ENCODE assay signal across 8 cellular contexts in the genomic region with DNA sequence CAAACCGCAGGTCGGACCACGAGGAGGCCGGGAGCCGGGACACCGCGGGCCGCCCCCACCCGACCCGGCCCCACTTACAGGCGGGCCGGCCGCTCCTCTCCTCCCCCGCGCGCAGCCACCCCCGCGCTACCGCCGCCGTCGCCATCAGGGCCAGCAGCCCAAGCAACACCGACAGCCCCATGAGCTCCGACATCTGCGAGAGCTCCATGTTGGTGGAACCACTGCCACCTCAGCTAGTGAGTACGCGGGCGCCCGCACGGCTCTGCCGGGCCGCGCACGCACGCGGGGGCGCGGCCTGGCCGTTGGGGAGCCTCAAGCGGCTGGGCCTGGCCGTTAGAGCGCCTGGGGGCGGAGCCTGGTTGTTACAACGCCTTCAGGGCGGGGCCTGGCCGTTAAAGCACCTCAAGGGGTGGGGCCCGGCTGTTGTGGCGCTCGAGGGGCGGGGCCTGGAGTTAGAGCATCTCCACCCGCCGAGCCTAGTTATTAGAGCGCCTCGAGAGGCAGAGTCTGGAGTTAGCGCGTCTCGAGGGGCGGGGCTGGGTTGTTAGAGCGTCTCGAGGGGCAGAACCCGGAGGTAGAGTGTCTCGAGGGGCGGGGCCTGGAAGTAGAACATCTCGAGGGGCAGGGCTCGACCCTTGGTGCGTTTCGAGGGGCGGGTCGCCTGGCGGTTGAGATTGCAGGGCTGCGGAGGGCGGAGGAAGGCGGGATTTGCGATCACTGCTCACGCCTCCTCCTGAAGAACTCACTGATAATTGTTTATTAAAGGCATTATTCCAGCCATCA. TPM values are rescaled to one million over a fixed set of nuclear protein-coding genes. Genes with fewer than 3 reads are reported as not detected.
DNase-seq lines count a peak whose midpoint lies in the region; ATAC-seq and TF ChIP-seq lines count a peak whose summit lies in the region.

A gene with protein sequence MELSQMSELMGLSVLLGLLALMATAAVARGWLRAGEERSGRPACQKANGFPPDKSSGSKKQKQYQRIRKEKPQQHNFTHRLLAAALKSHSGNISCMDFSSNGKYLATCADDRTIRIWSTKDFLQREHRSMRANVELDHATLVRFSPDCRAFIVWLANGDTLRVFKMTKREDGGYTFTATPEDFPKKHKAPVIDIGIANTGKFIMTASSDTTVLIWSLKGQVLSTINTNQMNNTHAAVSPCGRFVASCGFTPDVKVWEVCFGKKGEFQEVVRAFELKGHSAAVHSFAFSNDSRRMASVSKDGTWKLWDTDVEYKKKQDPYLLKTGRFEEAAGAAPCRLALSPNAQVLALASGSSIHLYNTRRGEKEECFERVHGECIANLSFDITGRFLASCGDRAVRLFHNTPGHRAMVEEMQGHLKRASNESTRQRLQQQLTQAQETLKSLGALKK (minus strand): TSS at position 238 of the 783 bp plus-strand sequence. CDS start 30 bp downstream, at position 208.

- DNase-seq in G401 (ENCODE audit: low spot score), result peak; percentile 99
- DNase-seq in H7, result peak; percentile 99
- peak; percentile 99 for DNase-seq in M059J (ENCODE audit: low read depth)
- DNase-seq in SHP77 (lab: John Stamatoyannopoulos, UW), result peak; percentile 96 to 97
- DNase-seq in activated effector memory CD4-positive, alpha-beta T cell treated with Interleukin-2 at 50 U/mL for 16 hours, result peak; percentile 99
- DNase-seq in fibroblast of the aortic adventitia (ENCODE audit: low read depth), result peak; percentile 98
- peak; percentile 100 for DNase-seq in nephron progenitor cell
- peak; percentile 98 to 99 for DNase-seq in stimulated activated naive CD8-positive, alpha-beta T cell treated with anti-CD3 and anti-CD28 coated beads, Interleukin-15, amount 100 ng/mL, for 72 hours

- in situ Hi-C loops in G401 (cut with HindIII; ENCODE audit: low sequenced_read_pairs), result no loop called here

- peaks cover 46% of the 10 kb centered on the region for H3K4me1 Mint-ChIP-seq in nephron progenitor cell
- H3K4me1 Mint-ChIP-seq in stimulated activated naive CD8-positive, alpha-beta T cell treated with anti-CD3 and anti-CD28 coated beads, Interleukin-15, amount 100 ng/mL, for 72 hours, result peaks cover 26% of the 10 kb centered on the region

- peak; percentile 38 for TF ChIP-seq CTCF in fibroblast of the aortic adventitia (IDR thresholded peaks at IDR 0.05; ENCODE audit: insufficient read depth, low read length)
- TF ChIP-seq CTCF in nephron progenitor cell (IDR thresholded peaks at IDR 0.05), result no peak

- H3K36me3 Mint-ChIP-seq in nephron progenitor cell (ENCODE audit: low read depth), result peaks cover 17% of the 10 kb centered on the region

- H3K4me3 ChIP-seq in H7 (ENCODE audit: insufficient read depth, low read depth, low read length) (peak within 1 kb of the TSS; percentile 81), fibroblast of the aortic adventitia (ENCODE audit: low read depth, low read length) (peak within 1 kb of the TSS; percentile 91)

- peaks cover 5% of the 10 kb centered on the region for H3K27me3 Mint-ChIP-seq in nephron progenitor cell (ENCODE audit: low read depth, poor library complexity)
- H3K27me3 Mint-ChIP-seq in stimulated activated naive CD8-positive, alpha-beta T cell treated with anti-CD3 and anti-CD28 coated beads, Interleukin-15, amount 100 ng/mL, for 72 hours, result no peaks in the 10 kb centered on the region

- no peaks in the 10 kb centered on the region for H3K9me3 Mint-ChIP-seq in nephron progenitor cell
- no peaks in the 10 kb centered on the region for H3K9me3 Mint-ChIP-seq in stimulated activated naive CD8-positive, alpha-beta T cell treated with anti-CD3 and anti-CD28 coated beads, Interleukin-15, amount 100 ng/mL, for 72 hours

- peak within 1 kb of the TSS; percentile 99 for H3K27ac Mint-ChIP-seq in nephron progenitor cell
- peak within 1 kb of the TSS; percentile 98 to 99 for H3K27ac Mint-ChIP-seq in stimulated activated naive CD8-positive, alpha-beta T cell treated with anti-CD3 and anti-CD28 coated beads, Interleukin-15, amount 100 ng/mL, for 72 hours

- peaks cover 10% of the 10 kb centered on the region for H3K36me3 ChIP-seq in H7 (replicated peaks; ENCODE audit: control insufficient read depth, insufficient read depth, low read length)

- ATAC-seq in stimulated activated naive CD8-positive, alpha-beta T cell treated with anti-CD3 and anti-CD28 coated beads, Interleukin-15, amount 100 ng/mL, for 72 hours, result peak; percentile 93

- peak within 1 kb of the TSS; percentile 91 for H3K4me3 Mint-ChIP-seq in nephron progenitor cell
- peak within 1 kb of the TSS; percentile 99 to 100 for H3K4me3 Mint-ChIP-seq in stimulated activated naive CD8-positive, alpha-beta T cell treated with anti-CD3 and anti-CD28 coated beads, Interleukin-15, amount 100 ng/mL, for 72 hours

- H3K27me3 ChIP-seq in H7 (ENCODE audit: control insufficient read depth, insufficient read depth, low read length), result peaks cover 7% of the 10 kb centered on the region

RNA-seq across cellular contexts. Expression of the gene that starts here (rescaled TPM):
- 108 and 114 TPM in 2 replicates for total RNA-seq in G401 (2014; rRNA removed; shearing (Covaris generic))
- total RNA-seq in H7 (2014; rRNA removed; shearing (Covaris generic)), result 34.5 and 52.3 TPM in 2 replicates
- 59.8 and 81.0 TPM in 2 replicates for total RNA-seq in M059J (2014; rRNA removed; shearing (Covaris generic))
- 16.4 and 44.6 TPM in 2 replicates for total RNA-seq in fibroblast of the aortic adventitia (ENCODE audit: low replicate concordance)

Comparison
In these comparisons a context has a peak if more than half of its experiments do, and no peak if none do; other contexts are left out.
1. Peak in every context shown above with its lines: DNase-seq, ATAC-seq and H3K4me3 ChIP-seq.